In the genomic region with DNA sequence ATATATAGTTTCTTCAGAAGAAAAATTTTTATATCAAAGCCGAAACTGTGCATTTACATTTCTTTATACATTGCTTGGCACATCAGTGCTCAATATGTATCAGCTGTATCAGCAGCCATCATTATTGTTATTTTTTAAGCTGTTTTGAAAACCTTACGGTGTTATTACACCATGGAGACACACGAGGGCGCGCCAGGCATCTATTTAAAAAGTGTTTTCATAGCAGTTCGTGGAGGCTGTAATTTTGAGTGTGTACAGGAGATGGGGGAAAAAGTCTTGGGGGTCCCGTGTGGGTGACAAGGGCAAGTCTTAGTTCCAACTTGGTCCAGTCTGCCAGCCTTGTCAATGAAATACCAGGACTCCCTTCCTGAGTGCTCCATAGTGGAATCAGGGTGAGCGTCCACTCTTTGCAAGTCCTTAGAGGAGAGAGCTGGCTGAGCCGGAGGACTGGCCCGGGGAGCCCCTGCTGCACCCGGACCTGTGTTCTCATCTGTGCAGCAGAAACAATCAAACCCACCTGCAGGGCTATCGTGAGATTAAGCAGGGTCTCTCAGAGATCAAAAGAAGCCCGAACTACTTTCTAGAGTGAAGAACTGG, we compare ENCODE assay signal across 10 cellular contexts. TPM values are rescaled to one million over a fixed set of nuclear protein-coding genes. Genes with fewer than 3 reads are reported as not detected.
DNase-seq lines count a peak whose midpoint lies in the region; ATAC-seq, FAIRE-seq and TF ChIP-seq lines count a peak whose summit lies in the region.
"Had no signal": no experiment of that assay in that cellular context is flagged by ENCODE, and none has a peak within 500 bp of the region (broad histone marks: within the 10 kb centered on the region; RNA-seq: fewer than 3 reads in every experiment).

No MANE protein-coding gene starts in this region.

- no peak overlapping the region for H3K27ac ChIP-seq in kidney (ENCODE audit: low read depth in 2 of 2, low read length in 2 of 2)
- H3K27ac ChIP-seq: BLaER1 had no signal

- DNase-seq in DMS79 treated with DMSO at 0.1 percent for 48 hours (lab: John Stamatoyannopoulos, UW) (peak; percentile 21), DMS79 (lab: John Stamatoyannopoulos, UW) (no peak), NCI-H1436 (lab: John Stamatoyannopoulos, UW) (peak; percentile 69), T1000 (lab: John Stamatoyannopoulos, UW) (peak; percentile 42), brain pericyte (ENCODE audit: low read depth, low spot score) (peak; percentile 20), kidney (no peak)
- peak; percentile 22 for DNase-seq in stimulated activated CD4-positive, alpha-beta T cell treated with anti-CD3 and anti-CD28 coated beads, Interleukin-2, amount 100 ng/mL, for 4 hours (ENCODE audit: low read depth)

- H3K36me3 ChIP-seq in kidney (ENCODE audit: control insufficient read depth in 1 of 2, insufficient read depth in 2 of 2, low read length in 2 of 2), result no peaks in the 10 kb centered on the region
- H3K36me3 ChIP-seq: BLaER1 had no signal

- no peaks in the 10 kb centered on the region for H3K4me1 ChIP-seq in kidney (ENCODE audit: control insufficient read depth in 1 of 2, insufficient read depth in 1 of 2, low read depth in 1 of 2, low read length in 2 of 2)
- H3K4me1 ChIP-seq: BLaER1 had no signal

- no peak for ATAC-seq in HG03439 (IDR thresholded peaks at IDR 0.05; ENCODE audit: unreplicated experiment)

- peak; percentile 60 for TF ChIP-seq CTCF in kidney (IDR thresholded peaks at IDR 0.05; ENCODE audit: borderline replicate concordance, extremely low read depth, insufficient read depth)

- no peak overlapping the region for H3K9ac ChIP-seq in kidney (ENCODE audit: low read length in 2 of 2)
- H3K9ac ChIP-seq: BLaER1 had no signal

- FAIRE-seq in kidney (lab: Jason Lieb, UNC), result no peak
- FAIRE-seq: endometrium had no signal

- no peak overlapping the region for H3K4me3 ChIP-seq in kidney (ENCODE audit: low read length in 2 of 2)
- H3K4me3 ChIP-seq: BLaER1 had no signal

- no peaks in the 10 kb centered on the region for H3K9me3 ChIP-seq in kidney (ENCODE audit: control insufficient read depth in 1 of 2, low read length in 2 of 2)
- H3K9me3 ChIP-seq: BLaER1 had no signal

- intact Hi-C loops in kidney (cut with DNase I), result loop anchor here (10.0 kb wide), 2 partner anchors 402 to 632 kb away; no protein-coding TSS in a partner anchor

RNA-seq across cellular contexts. Expression of a gene that starts 43.3 kb away (rescaled TPM):
- total RNA-seq in kidney, result 7.1 TPM
- polyA plus RNA-seq in kidney (ENCODE audit: insufficient read depth, low read depth, low replicate concordance), result 3.7 TPM

Comparison
In these comparisons a context has a peak if more than half of its experiments do, and no peak if none do; other contexts are left out.
1. DNase-seq: peak in DMS79 treated with DMSO at 0.1 percent for 48 hours (single experiment), NCI-H1436 (single experiment), T1000 (single experiment), brain pericyte (single experiment) and stimulated activated CD4-positive, alpha-beta T cell treated with anti-CD3 and anti-CD28 coated beads, Interleukin-2, amount 100 ng/mL, for 4 hours (single experiment); none in DMS79 (single experiment) and kidney (single experiment).